In the genomic region with DNA sequence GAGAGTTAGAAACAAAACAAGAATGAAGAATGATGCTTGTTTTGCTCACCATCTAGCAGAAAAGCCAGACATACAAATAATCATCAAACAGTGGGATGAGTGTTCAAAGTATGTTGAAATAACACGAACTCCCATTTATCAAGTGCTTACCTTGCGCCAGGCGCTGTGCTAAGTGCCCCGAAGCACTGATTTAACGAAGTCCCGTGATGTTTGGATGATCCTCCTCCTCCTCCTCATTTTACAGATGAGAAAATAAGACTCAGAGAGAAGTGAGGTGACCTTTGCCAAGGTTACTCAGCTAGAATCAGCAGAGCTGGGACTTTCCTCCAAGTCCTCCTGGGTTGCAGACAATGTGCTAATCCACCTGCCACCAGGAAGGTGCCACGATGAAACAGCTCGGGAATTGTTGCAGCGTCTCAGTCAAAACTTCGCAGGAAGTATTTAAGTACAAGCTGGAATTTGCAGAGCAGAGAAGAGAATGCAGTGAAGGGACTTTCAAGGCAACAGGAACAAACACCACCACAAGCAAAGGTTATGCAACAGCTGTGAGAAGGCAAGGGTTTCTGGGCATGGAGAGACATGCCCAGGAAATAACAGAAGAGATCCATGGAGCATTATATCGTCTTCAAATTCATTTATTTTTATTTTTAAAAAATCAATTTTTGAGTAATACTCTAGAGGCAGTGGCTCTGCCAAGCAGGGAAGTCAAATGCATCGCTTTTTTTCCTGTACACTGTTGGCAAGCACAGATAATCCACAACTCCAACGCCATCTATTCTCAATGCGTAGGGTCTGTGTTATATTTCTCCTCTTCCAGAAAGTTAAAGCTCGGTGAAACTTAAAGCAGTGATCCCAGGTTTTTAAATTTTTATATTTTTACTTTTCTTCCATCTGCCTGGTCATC, we compare ENCODE assay signal across 12 cellular contexts. TPM values are rescaled to one million over a fixed set of nuclear protein-coding genes. Genes with fewer than 3 reads are reported as not detected.
A peak's percentile ranks its signal among the peaks of the same experiment; 100 is the strongest.
DNase-seq lines count a peak whose midpoint lies in the region; ATAC-seq, FAIRE-seq and TF ChIP-seq lines count a peak whose summit lies in the region.
"Had no signal": no experiment of that assay in that cellular context is flagged by ENCODE, and none has a peak within 500 bp of the region (broad histone marks: within the 10 kb centered on the region; RNA-seq: fewer than 3 reads in every experiment).

No MANE protein-coding gene starts in this region.

- TF ChIP-seq CTCF in WTC11 (IDR thresholded peaks at IDR 0.05) = no peak
- TF ChIP-seq CTCF in kidney (IDR thresholded peaks at IDR 0.05; ENCODE audit: borderline replicate concordance, extremely low read depth, insufficient read depth) = no peak

- no peak for FAIRE-seq in kidney (lab: Jason Lieb, UNC)

- H3K27ac Mint-ChIP-seq in activated CD4-positive, alpha-beta T cell treated with anti-CD3 and anti-CD28 coated beads, Interleukin-2, amount 10 ng/mL, durations not matched to agents 24 days and 14 days = no peak overlapping the region
- H3K27ac Mint-ChIP-seq in WTC11 = peak overlapping the region; percentile 53
- H3K27ac Mint-ChIP-seq in activated CD4-positive, alpha-beta memory T cell treated with anti-CD3 and anti-CD28 coated beads, Interleukin-2, amount 10 ng/mL, durations not matched to agents 7 days and 5 days = no peak overlapping the region
- H3K27ac Mint-ChIP-seq: CD4-positive, alpha-beta T cell; nephron progenitor cell had no signal

- POLR2A ChIA-PET in WTC11 (lab: Charles Lee) = interaction anchor here (1.6 kb wide), 1 partner anchor 16 kb away, joined by 3 read pairs; no protein-coding TSS in a partner anchor
- POLR2A ChIA-PET in activated CD4-positive, alpha-beta memory T cell treated with anti-CD3 and anti-CD28 coated beads, Interleukin-2, amount 10 ng/mL, durations not matched to agents 7 days and 5 days (lab: Charles Lee) = interaction anchor here (0.6 kb wide), 1 partner anchor 73 kb away, joined by 3 read pairs; no protein-coding TSS in a partner anchor

- peaks cover 13% of the 10 kb centered on the region for H3K4me1 Mint-ChIP-seq in activated CD4-positive, alpha-beta T cell treated with anti-CD3 and anti-CD28 coated beads, Interleukin-2, amount 10 ng/mL, durations not matched to agents 24 days and 14 days
- peaks cover 17% of the 10 kb centered on the region for H3K4me1 Mint-ChIP-seq in WTC11
- H3K4me1 Mint-ChIP-seq in activated CD4-positive, alpha-beta memory T cell treated with anti-CD3 and anti-CD28 coated beads, Interleukin-2, amount 10 ng/mL, durations not matched to agents 7 days and 5 days = peaks cover 15% of the 10 kb centered on the region

- ATAC-seq in WTC11 (no peak), HG03196 (IDR thresholded peaks at IDR 0.05; ENCODE audit: unreplicated experiment) (no peak)

- H3K4me1 ChIP-seq in kidney (ENCODE audit: control insufficient read depth in 1 of 2, insufficient read depth in 1 of 2, low read depth in 1 of 2, low read length in 2 of 2) (peaks cover 26 to 28% of the 10 kb centered on the region in 2 donors), thymus (ENCODE audit: control insufficient read depth, insufficient read depth, low read length) (peaks cover 6% of the 10 kb centered on the region)

- peak overlapping the region; percentile 29 for H3K4me3 Mint-ChIP-seq in activated CD4-positive, alpha-beta T cell treated with anti-CD3 and anti-CD28 coated beads, Interleukin-2, amount 10 ng/mL, durations not matched to agents 24 days and 14 days
- H3K4me3 Mint-ChIP-seq in WTC11 = no peak overlapping the region
- H3K4me3 Mint-ChIP-seq in activated CD4-positive, alpha-beta memory T cell treated with anti-CD3 and anti-CD28 coated beads, Interleukin-2, amount 10 ng/mL, durations not matched to agents 7 days and 5 days = no peak overlapping the region
- H3K4me3 Mint-ChIP-seq: CD4-positive, alpha-beta T cell; nephron progenitor cell had no signal

- CTCF ChIA-PET in WTC11 (lab: Charles Lee) = interaction anchor here (1.4 to 3.5 kb wide), 7 partner anchors 11 to 153 kb away, joined by 4 to 34 read pairs (median 8); a partner anchor contains a TSS
- CTCF ChIA-PET in activated CD4-positive, alpha-beta memory T cell treated with anti-CD3 and anti-CD28 coated beads, Interleukin-2, amount 10 ng/mL, durations not matched to agents 7 days and 5 days (lab: Charles Lee) = interaction anchor here (1.0 to 2.8 kb wide), 6 partner anchors 9 to 131 kb away, joined by 3 to 8 read pairs (median 7); no protein-coding TSS in a partner anchor

- H3K27ac ChIP-seq in kidney (ENCODE audit: low read depth in 2 of 2, low read length in 2 of 2) (no peak overlapping the region), thymus (ENCODE audit: low read depth) (peak overlapping the region; percentile 53)
- H3K27ac ChIP-seq: coronary artery, KMS-11 had no signal

- H3K36me3 Mint-ChIP-seq in activated CD4-positive, alpha-beta T cell treated with anti-CD3 and anti-CD28 coated beads, Interleukin-2, amount 10 ng/mL, durations not matched to agents 24 days and 14 days (ENCODE audit: low read depth) = peaks cover 1% of the 10 kb centered on the region
- H3K36me3 Mint-ChIP-seq in WTC11 = no peaks in the 10 kb centered on the region
- no peaks in the 10 kb centered on the region for H3K36me3 Mint-ChIP-seq in activated CD4-positive, alpha-beta memory T cell treated with anti-CD3 and anti-CD28 coated beads, Interleukin-2, amount 10 ng/mL, durations not matched to agents 7 days and 5 days (ENCODE audit: low read depth)

- H3K9me3 ChIP-seq in kidney (ENCODE audit: control insufficient read depth in 1 of 2, low read length in 2 of 2) (no peaks in the 10 kb centered on the region), thymus (ENCODE audit: control insufficient read depth) (no peaks in the 10 kb centered on the region)

- H3K9ac ChIP-seq in kidney (ENCODE audit: low read length in 2 of 2) = peak overlapping the region in 1 of 2 donors; percentile 27
- H3K9ac ChIP-seq: KMS-11 had no signal

- H3K27me3 Mint-ChIP-seq in activated CD4-positive, alpha-beta T cell treated with anti-CD3 and anti-CD28 coated beads, Interleukin-2, amount 10 ng/mL, durations not matched to agents 24 days and 14 days = no peaks in the 10 kb centered on the region
- no peaks in the 10 kb centered on the region for H3K27me3 Mint-ChIP-seq in WTC11 (ENCODE audit: low read depth)
- H3K27me3 Mint-ChIP-seq in activated CD4-positive, alpha-beta memory T cell treated with anti-CD3 and anti-CD28 coated beads, Interleukin-2, amount 10 ng/mL, durations not matched to agents 7 days and 5 days = no peaks in the 10 kb centered on the region
- H3K27me3 Mint-ChIP-seq: CD4-positive, alpha-beta T cell had no signal

- no peaks in the 10 kb centered on the region for H3K9me3 Mint-ChIP-seq in activated CD4-positive, alpha-beta T cell treated with anti-CD3 and anti-CD28 coated beads, Interleukin-2, amount 10 ng/mL, durations not matched to agents 24 days and 14 days
- H3K9me3 Mint-ChIP-seq in WTC11 = no peaks in the 10 kb centered on the region
- H3K9me3 Mint-ChIP-seq in activated CD4-positive, alpha-beta memory T cell treated with anti-CD3 and anti-CD28 coated beads, Interleukin-2, amount 10 ng/mL, durations not matched to agents 7 days and 5 days = no peaks in the 10 kb centered on the region
- H3K9me3 Mint-ChIP-seq: CD4-positive, alpha-beta T cell; nephron progenitor cell had no signal

- no peaks in the 10 kb centered on the region for H3K27me3 ChIP-seq in thymus (ENCODE audit: control insufficient read depth, insufficient read depth)

- DNase-seq in activated CD4-positive, alpha-beta T cell treated with anti-CD3 and anti-CD28 coated beads, Interleukin-2, amount 10 ng/mL, durations not matched to agents 24 days and 14 days = no peak
- DNase-seq in activated CD4-positive, alpha-beta T cell treated with anti-CD3 and anti-CD28 coated beads, Interleukin-2, amount 50 U/mL, for 4 hours = no peak
- DNase-seq in WTC11 (ENCODE audit: low spot score) (no peak), kidney (peak; percentile 39), activated gamma-delta T cell treated with Interleukin-2 at 50 U/mL for 16 hours (no peak)
- DNase-seq in activated CD4-positive, alpha-beta memory T cell treated with anti-CD3 and anti-CD28 coated beads, Interleukin-2, amount 10 ng/mL, durations not matched to agents 7 days and 5 days = no peak
- DNase-seq: CD4-positive, alpha-beta T cell; nephron progenitor cell had no signal

- WGBS in thymus = 72% methylated on average over 15 of the region's 15 CpGs

- H3K36me3 ChIP-seq in kidney (ENCODE audit: control insufficient read depth in 1 of 2, insufficient read depth in 2 of 2, low read length in 2 of 2) = no peaks in the 10 kb centered on the region
- H3K36me3 ChIP-seq in thymus (ENCODE audit: control insufficient read depth, insufficient read depth) = peaks cover 5% of the 10 kb centered on the region

- H3K4me3 ChIP-seq in kidney (ENCODE audit: low read length in 2 of 2) (peak overlapping the region in 1 of 2 donors; percentile 3), thymus (ENCODE audit: low read length) (no peak overlapping the region)
- H3K4me3 ChIP-seq: coronary artery had no signal

- intact Hi-C loops in activated CD4-positive, alpha-beta T cell treated with anti-CD3 and anti-CD28 coated beads, Interleukin-2, amount 10 ng/mL, durations not matched to agents 24 days and 14 days (cut with micrococcal nuclease) = no loop called here
- intact Hi-C loops in kidney (cut with DNase I) = no loop called here

RNA-seq across cellular contexts. Expression of a gene that starts 11.1 kb away (rescaled TPM):
- not detected in 2 replicates for total RNA-seq in activated CD4-positive, alpha-beta T cell treated with anti-CD3 and anti-CD28 coated beads, Interleukin-2, amount 10 ng/mL, durations not matched to agents 24 days and 14 days
- total RNA-seq in WTC11 (2021) (2.7 to 4.5 TPM (median 4.0 TPM) in 3 replicates), kidney (2.2 TPM)
- polyA plus RNA-seq in kidney (ENCODE audit: insufficient read depth, low read depth, low replicate concordance) (not detected), thymus (16.8 TPM)
- not detected for total RNA-seq in activated CD4-positive, alpha-beta memory T cell treated with anti-CD3 and anti-CD28 coated beads, Interleukin-2, amount 10 ng/mL, durations not matched to agents 7 days and 5 days
- total RNA-seq: CD4-positive, alpha-beta T cell had no signal

RNA-seq across cellular contexts. Expression of a gene that starts 13.5 kb away (rescaled TPM):
- total RNA-seq in activated CD4-positive, alpha-beta T cell treated with anti-CD3 and anti-CD28 coated beads, Interleukin-2, amount 10 ng/mL, durations not matched to agents 24 days and 14 days = not detected in 2 replicates
- total RNA-seq in WTC11 (2021) (3.6 to 5.3 TPM (median 5.1 TPM) in 3 replicates), kidney (12.6 TPM)
- polyA plus RNA-seq in kidney (ENCODE audit: insufficient read depth, low read depth, low replicate concordance) (6.7 TPM), thymus (12.1 TPM)
- not detected for total RNA-seq in activated CD4-positive, alpha-beta memory T cell treated with anti-CD3 and anti-CD28 coated beads, Interleukin-2, amount 10 ng/mL, durations not matched to agents 7 days and 5 days
- total RNA-seq: CD4-positive, alpha-beta T cell had no signal

RNA-seq across cellular contexts. Expression of a gene that starts 34.7 kb away (rescaled TPM):
- total RNA-seq in activated CD4-positive, alpha-beta T cell treated with anti-CD3 and anti-CD28 coated beads, Interleukin-2, amount 10 ng/mL, durations not matched to agents 24 days and 14 days = not detected in 2 replicates
- 0.30 TPM in 1 of 3 replicates, not detected in the others for total RNA-seq in WTC11 (2021)
- total RNA-seq in kidney = 28.6 TPM
- 6.5 TPM for polyA plus RNA-seq in kidney (ENCODE audit: insufficient read depth, low read depth, low replicate concordance)
- polyA plus RNA-seq in thymus = 4.3 TPM
- total RNA-seq in activated CD4-positive, alpha-beta memory T cell treated with anti-CD3 and anti-CD28 coated beads, Interleukin-2, amount 10 ng/mL, durations not matched to agents 7 days and 5 days = under 1 TPM; 0.25 to 0.65 TPM

RNA-seq across cellular contexts. Expression of a gene that starts 49.7 kb away (rescaled TPM):
- 45.4 and 54.5 TPM in 2 replicates for total RNA-seq in activated CD4-positive, alpha-beta T cell treated with anti-CD3 and anti-CD28 coated beads, Interleukin-2, amount 10 ng/mL, durations not matched to agents 24 days and 14 days
- 28.6 to 33.0 TPM (median 31.5 TPM) in 3 replicates for total RNA-seq in WTC11 (2021)
- 58.6 TPM for total RNA-seq in kidney
- 6.8 TPM for polyA plus RNA-seq in kidney (ENCODE audit: insufficient read depth, low read depth, low replicate concordance)
- polyA plus RNA-seq in thymus = 20.6 TPM
- 10 to 100 TPM; 33.2 to 33.8 TPM for total RNA-seq in activated CD4-positive, alpha-beta memory T cell treated with anti-CD3 and anti-CD28 coated beads, Interleukin-2, amount 10 ng/mL, durations not matched to agents 7 days and 5 days

Comparison
In these comparisons a context has a peak if more than half of its experiments do, and no peak if none do; other contexts are left out.
1. RNA of a gene that starts 34.7 kb away (total RNA-seq): 28.6 TPM in kidney (single experiment); 0.25 to 0.65 TPM in activated CD4-positive, alpha-beta memory T cell treated with anti-CD3 and anti-CD28 coated beads, Interleukin-2, amount 10 ng/mL, durations not matched to agents 7 days and 5 days, 0.30 TPM in WTC11 and not detected in activated CD4-positive, alpha-beta T cell treated with anti-CD3 and anti-CD28 coated beads, Interleukin-2, amount 10 ng/mL, durations not matched to agents 24 days and 14 days; every median in the first group is over 10 times any median in the second.